Comparison of ENCODE assay signal across 22 cellular contexts in the genomic region with DNA sequence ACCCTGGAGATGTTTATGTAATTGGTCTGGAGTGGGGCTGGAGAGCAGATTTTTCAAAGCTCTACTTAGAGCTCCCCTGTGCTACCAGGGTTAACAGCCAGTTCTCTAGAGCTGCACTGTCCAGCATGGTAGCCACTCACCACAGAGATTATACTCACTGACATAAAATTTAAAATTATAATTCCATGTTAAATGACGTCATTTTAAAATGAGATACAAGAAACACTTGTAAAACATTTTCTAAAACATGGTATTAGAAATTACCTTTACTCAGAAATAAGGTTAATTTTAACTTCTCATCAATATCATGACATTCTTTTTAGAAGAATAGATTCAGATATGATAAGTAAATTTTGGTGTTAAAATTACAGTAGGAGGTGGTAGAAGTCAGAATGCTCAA.
DNase-seq lines count a peak whose midpoint lies in the region; ATAC-seq, FAIRE-seq and TF ChIP-seq lines count a peak whose summit lies in the region.
"Had no signal": no experiment of that assay in that cellular context is flagged by ENCODE, and none has a peak within 500 bp of the region (broad histone marks: within the 10 kb centered on the region; RNA-seq: fewer than 3 reads in every experiment).

No MANE protein-coding gene starts in this region.

- RAD21 ChIA-PET in GM12878 (lab: Charles Lee; ENCODE audit: unreplicated experiment), result no interaction called here

- H3K27me3 ChIP-seq in HepG2 (ENCODE audit: control insufficient read depth in 1 of 2, insufficient read depth in 2 of 2, low read length in 2 of 2) (no peaks in the 10 kb centered on the region), right lobe of liver (no peaks in the 10 kb centered on the region), GM12878 (replicated peaks in 1 of 2; ENCODE audit: control insufficient read depth in 2 of 2, insufficient read depth in 2 of 2, low read length in 1 of 2) (no peaks in the 10 kb centered on the region), MG63 (no peaks in the 10 kb centered on the region)
- H3K27me3 ChIP-seq: BLaER1 treated with 17β-estradiol and CSF1 and Interleukin-3, amounts not matched to agents 10 nM and 100 nM had no signal

- no peak for DNase-seq in HepG2 (ENCODE audit: low spot score)
- DNase-seq in right lobe of liver, result no peak
- DNase-seq in GM12878 (ENCODE audit: low read depth, low spot score), result no peak
- no peak for DNase-seq in kidney
- no peak for DNase-seq in MG63
- no peak for DNase-seq in activated CD8-positive, alpha-beta memory T cell treated with anti-CD3 and anti-CD28 coated beads for 24 hours
- DNase-seq: AML-193; Caco-2; Calu3; CD4-positive, alpha-beta T cell; CD8-positive, alpha-beta T cell; DMS79 treated with DMSO at 0.1 percent for 48 hours; GF-D8 had no signal

- H3K27ac ChIP-seq in HepG2 (ENCODE audit: extremely low read length, insufficient read depth, low read length) (no peak overlapping the region), right lobe of liver (no peak overlapping the region), GM12878 (ENCODE audit: control insufficient read depth, insufficient read depth) (no peak overlapping the region), kidney (ENCODE audit: low read depth in 2 of 2, low read length in 2 of 2) (no peak overlapping the region)
- H3K27ac ChIP-seq: 22Rv1; BLaER1 treated with 17β-estradiol and CSF1 and Interleukin-3, amounts not matched to agents 10 nM and 100 nM; C4-2B had no signal

- no peak for TF ChIP-seq CTCF in HepG2 (CRISPR knock-in tag; IDR thresholded peaks at IDR 0.05)
- TF ChIP-seq CTCF in right lobe of liver (IDR thresholded peaks at IDR 0.05), result no peak
- no peak for TF ChIP-seq CTCF in GM12878 (IDR thresholded peaks at IDR 0.05 in 2 of 3, conservative IDR thresholded peaks at IDR 0.05 in 1 of 3; ENCODE audit: control insufficient read depth in 2 of 3, extremely low read depth in 1 of 3, insufficient read depth in 1 of 3, low read depth in 3 of 3, low read length in 3 of 3)
- no peak for TF ChIP-seq CTCF in kidney (IDR thresholded peaks at IDR 0.05; ENCODE audit: borderline replicate concordance, extremely low read depth, insufficient read depth)

- TF ChIP-seq RAD21 in HepG2 (CRISPR knock-in tag; IDR thresholded peaks at IDR 0.05), result no peak
- TF ChIP-seq RAD21 in GM12878 (IDR thresholded peaks at IDR 0.05; ENCODE audit: insufficient read depth, low read depth, low read length), result no peak

- no peak overlapping the region for H3K4me2 ChIP-seq in HepG2 (ENCODE audit: low read depth, low read length)
- no peak overlapping the region for H3K4me2 ChIP-seq in GM12878 (ENCODE audit: control insufficient read depth, insufficient read depth)
- H3K4me2 ChIP-seq: BLaER1 treated with 17β-estradiol and CSF1 and Interleukin-3, amounts not matched to agents 10 nM and 100 nM had no signal

- intact Hi-C loops in HepG2 (cut with micrococcal nuclease; ENCODE audit: unreplicated experiment), result no loop called here
- intact Hi-C loops in right lobe of liver (cut with DNase I), result no loop called here
- intact Hi-C loops in GM12878 (cut with micrococcal nuclease; ENCODE audit: unreplicated experiment), result no loop called here
- intact Hi-C loops in kidney (cut with DNase I), result no loop called here

- FAIRE-seq in HepG2 (lab: Jason Lieb, UNC) (no peak), GM12878 (lab: Jason Lieb, UNC) (no peak), colon (lab: Jason Lieb, UNC) (peak; percentile 55), kidney (lab: Jason Lieb, UNC) (peak; percentile 58)
- FAIRE-seq: D721Med, G401.6, GM12892, GM18507 had no signal

- ATAC-seq in HepG2, result no peak
- ATAC-seq in right lobe of liver, result no peak
- no peak for ATAC-seq in GM12878
- ATAC-seq in HG03565 (IDR thresholded peaks at IDR 0.05; ENCODE audit: unreplicated experiment), result no peak
- ATAC-seq: CD8-positive, alpha-beta T cell had no signal

- H3K9ac ChIP-seq in HepG2 (ENCODE audit: insufficient read depth, low read depth, low read length) (no peak overlapping the region), GM12878 (ENCODE audit: control insufficient read depth, insufficient read depth, low read length) (no peak overlapping the region), kidney (ENCODE audit: low read length in 2 of 2) (no peak overlapping the region)
- H3K9ac ChIP-seq: BLaER1 treated with 17β-estradiol and CSF1 and Interleukin-3, amounts not matched to agents 10 nM and 100 nM had no signal

- no TSS peak for BruUV-seq in HepG2 (replicated peaks; lab: Mats Ljungman, UMichigan)
- no TSS peak for BruUV-seq in GM12878 (replicated peaks; lab: Mats Ljungman, UMichigan)

- no peak for TF ChIP-seq EP300 in HepG2 (IDR thresholded peaks at IDR 0.05; ENCODE audit: low read depth in 2 of 2, low read length in 2 of 2)
- TF ChIP-seq EP300 in HepG2 (CRISPR knock-in tag; IDR thresholded peaks at IDR 0.05; ENCODE audit: borderline replicate concordance), result no peak
- TF ChIP-seq EP300 in GM12878 (IDR thresholded peaks at IDR 0.05; ENCODE audit: borderline replicate concordance in 1 of 2, control insufficient read depth in 1 of 2, low read depth in 2 of 2, low read length in 2 of 2), result no peak

- H2AFZ ChIP-seq in HepG2 (ENCODE audit: low read length), result no peak overlapping the region
- no peak overlapping the region for H2AFZ ChIP-seq in GM12878 (ENCODE audit: control insufficient read depth, low read depth, low read length)

- in situ Hi-C loops in HepG2 (cut with HindIII; ENCODE audit: extremely low pct_ligation_motif_present, low pct_unique_long_range_greater_than_20kb) (no loop called here), GM12878 (cut with MboI) (no loop called here)

- H3K79me2 ChIP-seq in HepG2 (ENCODE audit: insufficient read depth, low read length), result no peaks in the 10 kb centered on the region
- H3K79me2 ChIP-seq in GM12878 (ENCODE audit: control insufficient read depth, insufficient read depth, low read length), result no peaks in the 10 kb centered on the region

- H3K36me3 ChIP-seq in HepG2 (replicated peaks in 1 of 2; ENCODE audit: control insufficient read depth in 1 of 2, insufficient read depth in 2 of 2, low read length in 2 of 2), result no peaks in the 10 kb centered on the region
- no peaks in the 10 kb centered on the region for H3K36me3 ChIP-seq in right lobe of liver
- H3K36me3 ChIP-seq in GM12878 (ENCODE audit: control insufficient read depth in 2 of 2, insufficient read depth in 2 of 2, low read length in 1 of 2), result no peaks in the 10 kb centered on the region
- H3K36me3 ChIP-seq in kidney (ENCODE audit: control insufficient read depth in 1 of 2, insufficient read depth in 2 of 2, low read length in 2 of 2), result no peaks in the 10 kb centered on the region
- no peaks in the 10 kb centered on the region for H3K36me3 ChIP-seq in MG63
- H3K36me3 ChIP-seq: BLaER1 treated with 17β-estradiol and CSF1 and Interleukin-3, amounts not matched to agents 10 nM and 100 nM had no signal

- WGBS in HepG2 (ENCODE audit: low lambda C conversion rate), result 7% methylated on average over 1 of the region's 1 CpG
- 88% methylated on average over 1 of the region's 1 CpG for WGBS in right lobe of liver (ENCODE audit: insufficient coverage, low coverage, low lambda C conversion rate, missing lambda C conversion rate)
- WGBS in GM12878 (ENCODE audit: insufficient coverage, insufficient replicate concordance, low lambda C conversion rate, missing lambda C conversion rate), result 0% methylated on average over 1 of the region's 1 CpG

- H4K20me1 ChIP-seq in HepG2 (ENCODE audit: insufficient read depth, low read length), result no peaks in the 10 kb centered on the region
- no peaks in the 10 kb centered on the region for H4K20me1 ChIP-seq in GM12878 (ENCODE audit: control insufficient read depth, insufficient read depth)
- H4K20me1 ChIP-seq: BLaER1 treated with 17β-estradiol and CSF1 and Interleukin-3, amounts not matched to agents 10 nM and 100 nM had no signal

- POLR2A ChIA-PET in HepG2 (lab: Yijun Ruan, JAX), result no interaction called here
- POLR2A ChIA-PET in GM12878 (lab: Charles Lee), result no interaction called here

- TF ChIP-seq POLR2A in HepG2 (IDR thresholded peaks at IDR 0.05; ENCODE audit: insufficient read depth in 1 of 2, low read depth in 2 of 2, low read length in 2 of 2) (no peak), right lobe of liver (IDR thresholded peaks at IDR 0.05) (no peak), GM12878 (IDR thresholded peaks at IDR 0.05; ENCODE audit: low read depth, low read length) (no peak)

- H3K9me3 ChIP-seq in HepG2 (ENCODE audit: low read length) (no peaks in the 10 kb centered on the region), right lobe of liver (no peaks in the 10 kb centered on the region), GM12878 (replicated peaks; ENCODE audit: control insufficient read depth, insufficient read depth, low read length) (no peaks in the 10 kb centered on the region), kidney (ENCODE audit: control insufficient read depth in 1 of 2, low read length in 2 of 2) (no peaks in the 10 kb centered on the region), MG63 (no peaks in the 10 kb centered on the region)
- H3K9me3 ChIP-seq: BLaER1 treated with 17β-estradiol and CSF1 and Interleukin-3, amounts not matched to agents 10 nM and 100 nM; Caco-2 had no signal

- SMC1A ChIA-PET in GM12878 (lab: Charles Lee; ENCODE audit: uncharacterized antibody, unreplicated experiment), result interaction anchor here (1.3 kb wide), 1 partner anchor 23 kb away, joined by 3 read pairs; no protein-coding TSS in a partner anchor

- no peaks in the 10 kb centered on the region for H3K4me1 ChIP-seq in HepG2 (ENCODE audit: insufficient read depth, low read length)
- no peaks in the 10 kb centered on the region for H3K4me1 ChIP-seq in right lobe of liver
- no peaks in the 10 kb centered on the region for H3K4me1 ChIP-seq in GM12878 (ENCODE audit: control insufficient read depth, insufficient read depth, low read length)
- H3K4me1 ChIP-seq in kidney (ENCODE audit: control insufficient read depth in 1 of 2, insufficient read depth in 1 of 2, low read depth in 1 of 2, low read length in 2 of 2), result no peaks in the 10 kb centered on the region
- H3K4me1 ChIP-seq: BLaER1 treated with 17β-estradiol and CSF1 and Interleukin-3, amounts not matched to agents 10 nM and 100 nM; Caco-2 had no signal

- H3K4me3 ChIP-seq in HepG2 (replicated peaks in 1 of 3; ENCODE audit: insufficient read depth in 1 of 3, low read depth in 2 of 3, low read length in 3 of 3) (no peak overlapping the region), right lobe of liver (no peak overlapping the region), GM12878 (no peak overlapping the region), kidney (ENCODE audit: low read length in 2 of 2) (no peak overlapping the region), MG63 (no peak overlapping the region)
- H3K4me3 ChIP-seq: BLaER1 treated with 17β-estradiol and CSF1 and Interleukin-3, amounts not matched to agents 10 nM and 100 nM had no signal

- CTCF ChIA-PET in HepG2 (lab: Yijun Ruan, JAX; ENCODE audit: low intra/inter-chr PET ratio, low total read pairs), result no interaction called here
- CTCF ChIA-PET in GM12878 (lab: Yijun Ruan, JAX), result no interaction called here

TF ChIP-seq in HepG2, 621 proteins besides CTCF, POLR2A, EP300 and RAD21 (continues in another document):
- no peak for TF ChIP-seq TP53 (CRISPR knock-in tag; conservative IDR thresholded peaks at IDR 0.05)
- peak; percentile 97 for TF ChIP-seq ATF7 (IDR thresholded peaks at IDR 0.05)
- no peak for TF ChIP-seq ATF7 (CRISPR knock-in tag; IDR thresholded peaks at IDR 0.05)

TF ChIP-seq in GM12878, 131 proteins besides CTCF, POLR2A, EP300 and RAD21:
- TF ChIP-seq TCF7 (IDR thresholded peaks at IDR 0.05; ENCODE audit: borderline replicate concordance) (no peak), ATF7 (IDR thresholded peaks at IDR 0.05; ENCODE audit: low read depth) (peak; percentile 76)
